ENCODE assay signal across 1 cellular context in genomic region chr9:134026561-134026960, GRCh38.
TF ChIP-seq lines count a peak whose summit lies in the region.

No MANE protein-coding gene starts in this region.

TF ChIP-seq in endothelial cell of umbilical vein, 7 proteins besides CTCF, POLR2A, EP300 and RAD21:
- no peak for TF ChIP-seq POLR2AphosphoS5 (IDR thresholded peaks at IDR 0.05; ENCODE audit: insufficient read depth, low read depth, low read length)
- TF ChIP-seq EZH2 (IDR thresholded peaks at IDR 0.05; ENCODE audit: borderline replicate concordance, low read depth, low read length, severe bottlenecking): no peak
- no peak for TF ChIP-seq FOS (IDR thresholded peaks at IDR 0.05; ENCODE audit: borderline replicate concordance, insufficient read depth, low read length)
- TF ChIP-seq JUN (IDR thresholded peaks at IDR 0.05; ENCODE audit: borderline replicate concordance, insufficient read depth, insufficient read length, low read depth): no peak
- TF ChIP-seq MYC (IDR thresholded peaks at IDR 0.05; ENCODE audit: low read depth, low read length): no peak
- no peak for TF ChIP-seq GATA2 (IDR thresholded peaks at IDR 0.05; ENCODE audit: insufficient read depth, insufficient read length, low read depth, low read length)
- TF ChIP-seq, protein P1, sequence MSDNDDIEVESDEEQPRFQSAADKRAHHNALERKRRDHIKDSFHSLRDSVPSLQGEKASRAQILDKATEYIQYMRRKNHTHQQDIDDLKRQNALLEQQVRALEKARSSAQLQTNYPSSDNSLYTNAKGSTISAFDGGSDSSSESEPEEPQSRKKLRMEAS (IDR thresholded peaks at IDR 0.05; ENCODE audit: insufficient read depth, insufficient read length): no peak
